In the genomic region with DNA sequence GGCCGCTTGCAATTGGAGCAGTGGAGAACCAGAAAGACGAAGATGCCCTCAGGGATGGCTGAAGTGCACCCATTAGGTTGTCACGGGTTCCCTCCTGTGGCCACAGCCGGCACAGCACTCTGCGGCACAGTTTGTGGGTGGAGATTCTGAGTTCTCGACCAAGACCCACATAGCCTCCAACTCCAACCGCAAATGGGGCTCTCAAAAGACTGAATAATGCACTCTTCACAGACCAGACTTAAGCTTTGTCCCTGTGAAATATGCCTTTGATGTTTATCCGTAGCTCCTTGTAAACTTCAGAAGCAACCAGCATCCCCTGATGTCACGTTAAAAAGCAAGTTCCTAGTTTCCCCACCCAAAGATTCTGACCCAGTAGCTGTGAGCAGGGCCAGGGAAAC, we compare ENCODE assay signal across 8 cellular contexts. TPM values are rescaled to one million over a fixed set of nuclear protein-coding genes. Genes with fewer than 3 reads are reported as not detected.
DNase-seq lines count a peak whose midpoint lies in the region; ATAC-seq, FAIRE-seq and TF ChIP-seq lines count a peak whose summit lies in the region.

No MANE protein-coding gene starts in this region.

- no peak overlapping the region for H2BK12ac ChIP-seq in trophoblast cell (ENCODE audit: low read length)

- H4K12ac ChIP-seq in trophoblast cell (ENCODE audit: low read depth, low read length) = no peak overlapping the region

- H3K79me2 ChIP-seq in trophoblast cell (ENCODE audit: control insufficient read depth, insufficient read depth, low read length, poor library complexity) = no peaks in the 10 kb centered on the region

- no peak overlapping the region for H4K91ac ChIP-seq in trophoblast cell (ENCODE audit: low read depth, low read length)

- H3K4me2 ChIP-seq in trophoblast cell (ENCODE audit: low read length) = no peak overlapping the region

- peak; percentile 90 for ATAC-seq in RWPE2 (ENCODE audit: low read depth)

- H3K9me3 ChIP-seq in RWPE2 (ENCODE audit: severe bottlenecking) = no peaks in the 10 kb centered on the region
- peaks cover 2% of the 10 kb centered on the region for H3K9me3 ChIP-seq in trophoblast cell (ENCODE audit: insufficient read depth, low read depth, low read length)

- H2AFZ ChIP-seq in trophoblast cell (ENCODE audit: insufficient read depth, low read length, poor library complexity) = no peak overlapping the region

- H3K9me3 Mint-ChIP-seq in glutamatergic neuron (ENCODE audit: unreplicated experiment) = no peaks in the 10 kb centered on the region

- TF ChIP-seq CTCF in LNCaP clone FGC (IDR thresholded peaks at IDR 0.05; ENCODE audit: control insufficient read depth, extremely low read depth, insufficient read depth) (peak; percentile 97), RWPE2 (IDR thresholded peaks at IDR 0.05; ENCODE audit: poor library complexity, severe bottlenecking) (peak; percentile 96), glutamatergic neuron (IDR thresholded peaks at IDR 0.05; ENCODE audit: partially characterized antibody, unreplicated experiment) (peak; percentile 83)

- no peak overlapping the region for H2AK5ac ChIP-seq in trophoblast cell (ENCODE audit: low read length)

- H4K8ac ChIP-seq in trophoblast cell (ENCODE audit: low read depth, low read length) = no peak overlapping the region

- no peaks in the 10 kb centered on the region for H3K79me1 ChIP-seq in trophoblast cell (ENCODE audit: low read length)

- no peak overlapping the region for H3K23ac ChIP-seq in trophoblast cell (ENCODE audit: low read length)

- no peak overlapping the region for H3K18ac ChIP-seq in trophoblast cell (ENCODE audit: low read length)

- WGBS in trophoblast cell (ENCODE audit: extremely low coverage, insufficient coverage, insufficient read length) = no CpG with 5 or more reads among the region's 9 CpGs

- H3K27ac Mint-ChIP-seq in glutamatergic neuron (ENCODE audit: unreplicated experiment) = no peak overlapping the region

- no peak for FAIRE-seq in urothelium cell line (lab: Jason Lieb, UNC)

- in situ Hi-C loops in G401 (cut with HindIII; ENCODE audit: low sequenced_read_pairs) = no loop called here

- H2BK120ac ChIP-seq in trophoblast cell (ENCODE audit: insufficient read depth, low read length, poor library complexity) = no peak overlapping the region

- no peak overlapping the region for H3K4me3 Mint-ChIP-seq in glutamatergic neuron (ENCODE audit: unreplicated experiment)

- H3K4ac ChIP-seq in trophoblast cell (ENCODE audit: low read depth, low read length) = no peak overlapping the region

- H3K36me3 Mint-ChIP-seq in glutamatergic neuron (ENCODE audit: unreplicated experiment) = no peaks in the 10 kb centered on the region

- H3K27ac ChIP-seq in RWPE2 (ENCODE audit: poor library complexity, severe bottlenecking) (no peak overlapping the region), trophoblast cell (ENCODE audit: low read depth, low read length) (no peak overlapping the region)

- H3K36me3 ChIP-seq in RWPE2 (ENCODE audit: low read depth) (no peaks in the 10 kb centered on the region), trophoblast cell (ENCODE audit: control insufficient read depth in 1 of 2, insufficient read depth in 2 of 2, low read length in 2 of 2) (no peaks in the 10 kb centered on the region)

- H3K14ac ChIP-seq in trophoblast cell (ENCODE audit: low read length) = no peak overlapping the region

- no peaks in the 10 kb centered on the region for H3K27me3 Mint-ChIP-seq in glutamatergic neuron (ENCODE audit: unreplicated experiment)

- peak; percentile 75 for DNase-seq in G401 (ENCODE audit: low spot score)
- peak; percentile 70 for DNase-seq in GOT3 (lab: John Stamatoyannopoulos, UW)
- DNase-seq in LNCaP clone FGC (ENCODE audit: low read depth) = peak; percentile 46
- no peak for DNase-seq in RWPE2 (ENCODE audit: low spot score)
- DNase-seq in activated gamma-delta T cell treated with Interleukin-2 at 50 U/mL for 16 hours = peak; percentile 54
- peak; percentile 89 for DNase-seq in glutamatergic neuron
- peak; percentile 91 to 98 for DNase-seq in trophoblast cell
- peak; percentile 86 for DNase-seq in urothelium cell line (ENCODE audit: low spot score)

- no peaks in the 10 kb centered on the region for H3K27me3 ChIP-seq in RWPE2 (ENCODE audit: insufficient read depth, poor library complexity, severe bottlenecking)
- H3K27me3 ChIP-seq in trophoblast cell (ENCODE audit: insufficient read depth, low read length) = no peaks in the 10 kb centered on the region

- H3K4me3 ChIP-seq in LNCaP clone FGC (ENCODE audit: low read depth, low read length) (no peak overlapping the region), RWPE2 (ENCODE audit: severe bottlenecking) (no peak overlapping the region), trophoblast cell (ENCODE audit: low read depth, low read length) (no peak overlapping the region)

- H3K4me1 Mint-ChIP-seq in glutamatergic neuron (ENCODE audit: low read depth, unreplicated experiment) = no peaks in the 10 kb centered on the region

- no peaks in the 10 kb centered on the region for H3K4me1 ChIP-seq in RWPE2 (ENCODE audit: insufficient read depth, poor library complexity, severe bottlenecking)
- H3K4me1 ChIP-seq in trophoblast cell (ENCODE audit: control insufficient read depth in 1 of 2, insufficient read depth in 2 of 2, low read length in 2 of 2) = peaks cover 2 to 3% of the 10 kb centered on the region in 2 experiments

- no peak overlapping the region for H2BK5ac ChIP-seq in trophoblast cell (ENCODE audit: low read depth, low read length, poor library complexity)

- H3K9ac ChIP-seq in trophoblast cell (ENCODE audit: low read length) = no peak overlapping the region

RNA-seq across cellular contexts. Expression of a gene that starts 0.9 kb away (rescaled TPM):
- total RNA-seq in G401 (2014; rRNA removed; shearing (Covaris generic)) = not detected in 2 replicates
- total RNA-seq in glutamatergic neuron (ENCODE audit: unreplicated experiment) = not detected
- not detected in 2 replicates for polyA plus RNA-seq in trophoblast cell (2013)

RNA-seq across cellular contexts. Expression of a gene that starts 31.1 kb away (rescaled TPM):
- 26.7 and 56.5 TPM in 2 replicates for total RNA-seq in G401 (2014; rRNA removed; shearing (Covaris generic))
- 224 TPM for total RNA-seq in glutamatergic neuron (ENCODE audit: unreplicated experiment)
- 166 and 167 TPM in 2 replicates for polyA plus RNA-seq in trophoblast cell (2013)

RNA-seq across cellular contexts. Expression of a gene that starts 38.4 kb away (rescaled TPM):
- not detected in 2 replicates for total RNA-seq in G401 (2014; rRNA removed; shearing (Covaris generic))
- not detected for total RNA-seq in glutamatergic neuron (ENCODE audit: unreplicated experiment)
- not detected in 2 replicates for polyA plus RNA-seq in trophoblast cell (2013)
